ENCODE assay signal across 9 cellular contexts in genomic region chr9:21804336-21804735, GRCh38. TPM values are rescaled to one million over a fixed set of nuclear protein-coding genes. Genes with fewer than 3 reads are reported as not detected.
DNase-seq lines count a peak whose midpoint lies in the region; ATAC-seq and TF ChIP-seq lines count a peak whose summit lies in the region.
"Had no signal": no experiment of that assay in that cellular context is flagged by ENCODE, and none has a peak within 500 bp of the region (broad histone marks: within the 10 kb centered on the region; RNA-seq: fewer than 3 reads in every experiment).

No MANE protein-coding gene starts in this region.

- H3K9me3 Mint-ChIP-seq in activated T-cell treated with anti-CD3 and anti-CD28 coated beads, Interleukin-2, amount 50 U/mL, for 4 hours: no peaks in the 10 kb centered on the region

- H3K27me3 Mint-ChIP-seq in activated T-cell treated with anti-CD3 and anti-CD28 coated beads, Interleukin-2, amount 50 U/mL, for 4 hours (ENCODE audit: low read depth): peaks cover 3% of the 10 kb centered on the region

- H3K4me1 Mint-ChIP-seq in activated T-cell treated with anti-CD3 and anti-CD28 coated beads, Interleukin-2, amount 50 U/mL, for 4 hours (ENCODE audit: low read depth): peaks cover 44% of the 10 kb centered on the region

- H3K4me1 ChIP-seq in Panc1 (ENCODE audit: control insufficient read depth, insufficient read depth, low read length): peaks cover 17% of the 10 kb centered on the region

- peak overlapping the region; percentile 78 to 94 for H3K4me3 ChIP-seq in Panc1 (ENCODE audit: low read depth in 2 of 2, low read length in 2 of 2)
- peak overlapping the region; percentile 88 for H3K4me3 ChIP-seq in epithelial cell of esophagus (ENCODE audit: low read length)
- peak overlapping the region; percentile 67 for H3K4me3 ChIP-seq in skeletal muscle cell (ENCODE audit: low read depth, low read length)

- POLR2A ChIA-PET in Panc1 (lab: Charles Lee): no interaction called here

- H3K9me3 ChIP-seq in Panc1 (ENCODE audit: control insufficient read depth, insufficient read depth, low read depth, low read length): no peaks in the 10 kb centered on the region

- peak overlapping the region; percentile 100 for H3K4me3 Mint-ChIP-seq in activated T-cell treated with anti-CD3 and anti-CD28 coated beads, Interleukin-2, amount 50 U/mL, for 4 hours

- intact Hi-C loops in Panc1 (cut with micrococcal nuclease; ENCODE audit: unreplicated experiment): no loop called here

- CTCF ChIA-PET in Panc1 (lab: Charles Lee): no interaction called here

- in situ Hi-C loops in Panc1 (cut with HindIII; ENCODE audit: low pct_unique_long_range_greater_than_20kb, low sequenced_read_pairs): no loop called here

- H3K27me3 ChIP-seq in Panc1 (ENCODE audit: control insufficient read depth, insufficient read depth, low read length): no peaks in the 10 kb centered on the region

- peaks cover 11% of the 10 kb centered on the region for H3K36me3 Mint-ChIP-seq in activated T-cell treated with anti-CD3 and anti-CD28 coated beads, Interleukin-2, amount 50 U/mL, for 4 hours (ENCODE audit: insufficient read depth)

- peak overlapping the region; percentile 96 for H3K27ac ChIP-seq in Panc1 (ENCODE audit: low read length)

- TF ChIP-seq CTCF in Panc1 (IDR thresholded peaks at IDR 0.05): no peak
- no peak for TF ChIP-seq CTCF in epithelial cell of esophagus (IDR thresholded peaks at IDR 0.05; ENCODE audit: insufficient read depth, low read depth, low read length, missing control alignments)

- BruUV-seq in Panc1 (replicated peaks; lab: Mats Ljungman, UMichigan): no TSS peak

- no peak for DNase-seq in activated T-cell treated with anti-CD3 and anti-CD28 coated beads, Interleukin-2, amount 50 U/mL, for 4 hours
- DNase-seq in activated T-cell treated with anti-CD3 and anti-CD28 coated beads for 4 hours: no peak
- no peak for DNase-seq in Panc1 (ENCODE audit: low read depth, low spot score)
- no peak for DNase-seq in epithelial cell of esophagus (ENCODE audit: low read depth)
- DNase-seq in skeletal muscle cell (ENCODE audit: low read depth): no peak
- no peak for DNase-seq in NCI-H1105 treated with DMSO at 0.1 percent for 48 hours (lab: John Stamatoyannopoulos, UW)
- DNase-seq: stimulated activated naive CD4-positive, alpha-beta T cell had no signal

- ATAC-seq in activated T-cell treated with anti-CD3 and anti-CD28 coated beads, Interleukin-2, amount 50 U/mL, for 4 hours: no peak
- ATAC-seq in Panc1 (no peak), GM19023 (IDR thresholded peaks at IDR 0.05; ENCODE audit: unreplicated experiment) (no peak), GM19397 (IDR thresholded peaks at IDR 0.05; ENCODE audit: unreplicated experiment) (no peak)

- H3K36me3 ChIP-seq in Panc1 (ENCODE audit: control insufficient read depth, insufficient read depth, low read length): peaks cover 14% of the 10 kb centered on the region; the same call in 1 of the 2 replicates

RNA-seq across cellular contexts. Expression of gene MTAP, which starts 1.9 kb away (rescaled TPM):
- total RNA-seq in activated T-cell treated with anti-CD3 and anti-CD28 coated beads, Interleukin-2, amount 50 U/mL, for 4 hours: 10 to 100 TPM; 73.2 to 78.1 (median 76.3) TPM
- 9.6 TPM for total RNA-seq in Panc1 (2021; ENCODE audit: unreplicated experiment)
- 2.7 TPM for polyA plus RNA-seq in Panc1 (2012; ENCODE audit: insufficient read length)
